1 cellular context compared by ENCODE assay signal in genomic region chr7:23474098-23474828, GRCh38.
TF ChIP-seq lines count a peak whose summit lies in the region.

No MANE protein-coding gene starts in this region.

TF ChIP-seq in K562, 482 proteins besides CTCF, POLR2A, EP300 and RAD21 (continued from another document and continues in another):
- TF ChIP-seq ZNF318 (IDR thresholded peaks at IDR 0.05; ENCODE audit: borderline replicate concordance in 1 of 2, low read depth in 1 of 2) = no peak
- no peak for TF ChIP-seq CBX5 (IDR thresholded peaks at IDR 0.05; ENCODE audit: borderline replicate concordance, low read depth)
- TF ChIP-seq BACH1 (tag; IDR thresholded peaks at IDR 0.05) = no peak
- no peak for TF ChIP-seq MEIS2 (IDR thresholded peaks at IDR 0.05; ENCODE audit: partially characterized antibody)
- TF ChIP-seq HDAC6 (IDR thresholded peaks at IDR 0.05; ENCODE audit: low read depth, low read length) = no peak
- peak; percentile 87; the same call in 1 of the 2 replicates for TF ChIP-seq ZNF77 (CRISPR knock-in tag; IDR thresholded peaks at IDR 0.05)
- no peak for TF ChIP-seq ZC3H11A (IDR thresholded peaks at IDR 0.05; ENCODE audit: low read depth, low read length)
- no peak; the same call in 1 of the 2 replicates for TF ChIP-seq RUNX1 (IDR thresholded peaks at IDR 0.05; ENCODE audit: low read depth)
- TF ChIP-seq MYBL2 (IDR thresholded peaks at IDR 0.05; ENCODE audit: low read depth) = peak; percentile 28; the same call in 1 of the 2 replicates
- no peak for TF ChIP-seq MYBL2 (CRISPR knock-in tag; IDR thresholded peaks at IDR 0.05; ENCODE audit: borderline replicate concordance)
- TF ChIP-seq ARID3B (CRISPR knock-in tag; IDR thresholded peaks at IDR 0.05; ENCODE audit: borderline replicate concordance) = peak; percentile 81; the same call in 1 of the 2 replicates
- TF ChIP-seq DIDO1 (tag; IDR thresholded peaks at IDR 0.05; ENCODE audit: low read depth) = no peak
- TF ChIP-seq ERF (CRISPR knock-in tag; IDR thresholded peaks at IDR 0.05) = peak; percentile 97
- peak; percentile 80 for TF ChIP-seq MTA1 (IDR thresholded peaks at IDR 0.05; ENCODE audit: borderline replicate concordance)
- no peak for TF ChIP-seq TAL1 (IDR thresholded peaks at IDR 0.05)
- no peak for TF ChIP-seq USF1 (CRISPR knock-in tag; IDR thresholded peaks at IDR 0.05)
- TF ChIP-seq CHCHD3 (CRISPR knock-in tag; IDR thresholded peaks at IDR 0.05) = peak; percentile 80; the same call in 1 of the 2 replicates
- TF ChIP-seq E2F5 (CRISPR knock-in tag; IDR thresholded peaks at IDR 0.05) = 0 out of 2 replicates have a peak, but pooled peaks have one; percentile 27
- no peak for TF ChIP-seq JUN (IDR thresholded peaks at IDR 0.05; ENCODE audit: borderline replicate concordance, low read depth, low read length)
- TF ChIP-seq JUN (CRISPR knock-in tag; IDR thresholded peaks at IDR 0.05; ENCODE audit: borderline replicate concordance) = no peak; the same call in 1 of the 2 replicates
- TF ChIP-seq ZBTB34 (CRISPR knock-in tag; IDR thresholded peaks at IDR 0.05) = no peak
- no peak for TF ChIP-seq ELF4 (CRISPR knock-in tag; IDR thresholded peaks at IDR 0.05)
- peak; percentile 89 for TF ChIP-seq U2AF1 (optimal IDR thresholded peaks at IDR 0.05; ENCODE audit: low read depth, low read length)
- no peak for TF ChIP-seq RBM17 (IDR thresholded peaks at IDR 0.05; ENCODE audit: borderline replicate concordance, low read depth, low read length)
- TF ChIP-seq ESRRA (IDR thresholded peaks at IDR 0.05; ENCODE audit: borderline replicate concordance, low read depth) = peak; percentile 66; the same call in 1 of the 2 replicates
- TF ChIP-seq PHF21A (IDR thresholded peaks at IDR 0.05; ENCODE audit: borderline replicate concordance, low read depth) = peak; percentile 63; the same call in 1 of the 2 replicates
- peak; percentile 93 for TF ChIP-seq E2F1 (CRISPR knock-in tag; IDR thresholded peaks at IDR 0.05)
- TF ChIP-seq SAFB2 (IDR thresholded peaks at IDR 0.05; ENCODE audit: borderline replicate concordance, low read depth, low read length, severe bottlenecking) = no peak
- TF ChIP-seq TCFL5 (CRISPR knock-in tag; conservative IDR thresholded peaks at IDR 0.05) = no peak
- TF ChIP-seq ETS2 (tag; IDR thresholded peaks at IDR 0.05; ENCODE audit: borderline replicate concordance, poor library complexity, severe bottlenecking) = no peak
- no peak for TF ChIP-seq ZNF589 (CRISPR knock-in tag; IDR thresholded peaks at IDR 0.05; ENCODE audit: low read depth)
- TF ChIP-seq CEBPZ (IDR thresholded peaks at IDR 0.05; ENCODE audit: borderline replicate concordance, low read depth, low read length) = no peak
- TF ChIP-seq ZC3H4 (CRISPR knock-in tag; IDR thresholded peaks at IDR 0.05; ENCODE audit: borderline replicate concordance) = no peak; the same call in 1 of the 2 replicates
- TF ChIP-seq TBL1XR1 (IDR thresholded peaks at IDR 0.05; ENCODE audit: low read length in 2 of 2) = peak; percentile 62 to 68; a peak in 1 of 4 replicates
- TF ChIP-seq CEBPG (CRISPR knock-in tag; IDR thresholded peaks at IDR 0.05) = peak; percentile 96
- TF ChIP-seq CEBPG (tag; conservative IDR thresholded peaks at IDR 0.05 in 1 of 2, IDR thresholded peaks at IDR 0.05 in 1 of 2) = peak; percentile 91 to 96
- no peak for TF ChIP-seq ZNF766 (CRISPR knock-in tag; conservative IDR thresholded peaks at IDR 0.05)
- TF ChIP-seq ZNF354B (CRISPR knock-in tag; IDR thresholded peaks at IDR 0.05) = no peak
- TF ChIP-seq HEY1 (CRISPR knock-in tag; IDR thresholded peaks at IDR 0.05; ENCODE audit: borderline replicate concordance) = no peak
- no peak for TF ChIP-seq ZNF668 (CRISPR knock-in tag; IDR thresholded peaks at IDR 0.05)
- no peak for TF ChIP-seq ZNF133 (CRISPR knock-in tag; IDR thresholded peaks at IDR 0.05)
- TF ChIP-seq KDM2B (CRISPR knock-in tag; IDR thresholded peaks at IDR 0.05) = 0 out of 2 replicates have a peak, but pooled peaks have one; percentile 54
- no peak for TF ChIP-seq CBX2 (IDR thresholded peaks at IDR 0.05; ENCODE audit: insufficient read depth, low read length, poor library complexity, severe bottlenecking)
- no peak for TF ChIP-seq BCL6 (CRISPR knock-in tag; IDR thresholded peaks at IDR 0.05)
- TF ChIP-seq ZNF140 (CRISPR knock-in tag; IDR thresholded peaks at IDR 0.05) = no peak
- peak; percentile 77; the same call in 1 of the 2 replicates for TF ChIP-seq PML (IDR thresholded peaks at IDR 0.05; ENCODE audit: low read length)
- TF ChIP-seq IRF1 (CRISPR knock-in tag; IDR thresholded peaks at IDR 0.05; ENCODE audit: borderline replicate concordance) = no peak
- no peak for TF ChIP-seq ZNF644 (tag; IDR thresholded peaks at IDR 0.05; ENCODE audit: low read depth)
- peak in 1 of 2 experiments; percentile 65; a peak in 3 of 4 replicates for TF ChIP-seq FOXK2 (conservative IDR thresholded peaks at IDR 0.05 in 1 of 2, IDR thresholded peaks at IDR 0.05 in 1 of 2; ENCODE audit: low read depth in 2 of 2)
- no peak for TF ChIP-seq HIVEP1 (CRISPR knock-in tag; IDR thresholded peaks at IDR 0.05)
- no peak for TF ChIP-seq SMARCA4 (IDR thresholded peaks at IDR 0.05)
